In genomic region chr14:92635031-92635430, GRCh38 we compare ENCODE assay signal across 18 cellular contexts.
A peak's percentile ranks its signal among the peaks of the same experiment; 100 is the strongest.
DNase-seq lines count a peak whose midpoint lies in the region; ATAC-seq and TF ChIP-seq lines count a peak whose summit lies in the region.
"Had no signal": no experiment of that assay in that cellular context is flagged by ENCODE, and none has a peak within 500 bp of the region (broad histone marks: within the 10 kb centered on the region; RNA-seq: fewer than 3 reads in every experiment).

No MANE protein-coding gene starts in this region.

- H2AFZ ChIP-seq in KMS-11 (ENCODE audit: low read depth): no peak overlapping the region

- no peak for ATAC-seq in GM21526 (IDR thresholded peaks at IDR 0.05; ENCODE audit: low FRiP score, unreplicated experiment)
- ATAC-seq: left colon, mucosa of descending colon had no signal

- H3K9me3 ChIP-seq in WERI-Rb-1 (ENCODE audit: severe bottlenecking): no peaks in the 10 kb centered on the region
- H3K9me3 ChIP-seq: mucosa of descending colon, sigmoid colon, thoracic aorta had no signal

- no peaks in the 10 kb centered on the region for H3K36me3 Mint-ChIP-seq in nephron progenitor cell (ENCODE audit: low read depth)

- H3K36me3 ChIP-seq in KMS-11 (ENCODE audit: insufficient read depth): no peaks in the 10 kb centered on the region
- H3K36me3 ChIP-seq in WERI-Rb-1: no peaks in the 10 kb centered on the region
- H3K36me3 ChIP-seq: sigmoid colon, thoracic aorta had no signal

- no peak overlapping the region for H3K4me3 Mint-ChIP-seq in nephron progenitor cell

- H4K20me1 ChIP-seq in KMS-11 (ENCODE audit: insufficient read depth): no peaks in the 10 kb centered on the region

- peaks cover 29% of the 10 kb centered on the region for H3K4me1 ChIP-seq in KMS-11 (ENCODE audit: low read depth, poor library complexity, severe bottlenecking)

- H3K79me2 ChIP-seq in KMS-11 (ENCODE audit: insufficient read depth, low read depth): no peaks in the 10 kb centered on the region

- H3K9ac ChIP-seq in KMS-11: no peak overlapping the region

- H3K9me3 Mint-ChIP-seq in nephron progenitor cell: no peaks in the 10 kb centered on the region

- no peaks in the 10 kb centered on the region for H3K4me1 Mint-ChIP-seq in nephron progenitor cell

- H3K27me3 ChIP-seq in KMS-11 (ENCODE audit: insufficient read depth, low read depth) (no peaks in the 10 kb centered on the region), WERI-Rb-1 (ENCODE audit: insufficient read depth, low read depth, severe bottlenecking) (no peaks in the 10 kb centered on the region)
- H3K27me3 ChIP-seq: sigmoid colon had no signal

- DNase-seq in DMS153 (lab: John Stamatoyannopoulos, UW) (peak; percentile 34), NCI-H2171 treated with DMSO at 0.1 percent for 48 hours (lab: John Stamatoyannopoulos, UW) (peak; percentile 78), nephron progenitor cell (no peak), WERI-Rb-1 (no peak)
- no peak for DNase-seq in stimulated activated CD4-positive, alpha-beta T cell treated with anti-CD3 and anti-CD28 coated beads, Interleukin-4, amount 100 ng/mL, for 24 hours
- DNase-seq in stimulated activated CD4-positive, alpha-beta T cell treated with anti-CD3 and anti-CD28 coated beads, Interleukin-1b, Interleukin-23, amount 100 ng/mL, for 48 hours: no peak
- DNase-seq: activated CD4-positive, alpha-beta T cell treated with anti-CD3 and anti-CD28 coated beads for 1 hour; anterior cingulate cortex; left colon; mucosa of descending colon; nucleus accumbens; sigmoid colon; stimulated activated CD4-positive, alpha-beta T cell treated with anti-CD3 and anti-CD28 coated beads, Interleukin-2, amount 100 ng/mL, for 48 hours; T-helper 9 cell had no signal

- no peak overlapping the region for H3K4me3 ChIP-seq in KMS-11 (IDR thresholded peaks at IDR 0.05; ENCODE audit: insufficient read depth, low read depth, low read length)
- H3K4me3 ChIP-seq in WERI-Rb-1 (ENCODE audit: low read depth, low read length): no peak overlapping the region
- H3K4me3 ChIP-seq: mucosa of descending colon, sigmoid colon, SK-N-MC, thoracic aorta had no signal

- peak overlapping the region; percentile 45 for H3K27ac Mint-ChIP-seq in nephron progenitor cell

- TF ChIP-seq CTCF in KMS-11 (conservative IDR thresholded peaks at IDR 0.05; ENCODE audit: low read depth, low read length) (no peak), nephron progenitor cell (IDR thresholded peaks at IDR 0.05) (no peak), WERI-Rb-1 (IDR thresholded peaks at IDR 0.05; ENCODE audit: low read depth, low read length) (no peak)

- peak overlapping the region; percentile 20 for H3K4me2 ChIP-seq in KMS-11

- H3K27me3 Mint-ChIP-seq in nephron progenitor cell (ENCODE audit: low read depth, poor library complexity): peaks cover 8% of the 10 kb centered on the region

- H3K27ac ChIP-seq in KMS-11 (peak overlapping the region; percentile 35; the same call in 1 of the 2 replicates), WERI-Rb-1 (no peak overlapping the region)
- H3K27ac ChIP-seq: SK-N-MC, thoracic aorta had no signal

Comparison
In these comparisons a context has a peak if more than half of its experiments do, and no peak if none do; other contexts are left out.
1. DNase-seq: peak in DMS153 (single experiment) and NCI-H2171 treated with DMSO at 0.1 percent for 48 hours (single experiment); none in nephron progenitor cell (single experiment), stimulated activated CD4-positive, alpha-beta T cell treated with anti-CD3 and anti-CD28 coated beads, Interleukin-4, amount 100 ng/mL, for 24 hours (single experiment), stimulated activated CD4-positive, alpha-beta T cell treated with anti-CD3 and anti-CD28 coated beads, Interleukin-1b, Interleukin-23, amount 100 ng/mL, for 48 hours (single experiment) and WERI-Rb-1 (single experiment).